12 cellular contexts compared by ENCODE assay signal in genomic region chr17:12022310-12022709, GRCh38. TPM values are rescaled to one million over a fixed set of nuclear protein-coding genes. Genes with fewer than 3 reads are reported as not detected.
DNase-seq lines count a peak whose midpoint lies in the region; ATAC-seq and TF ChIP-seq lines count a peak whose summit lies in the region.
"Had no signal": no experiment of that assay in that cellular context is flagged by ENCODE, and none has a peak within 500 bp of the region (broad histone marks: within the 10 kb centered on the region; RNA-seq: fewer than 3 reads in every experiment).

No MANE protein-coding gene starts in this region.

- H3K56ac ChIP-seq in H9 (ENCODE audit: insufficient read length, low read depth, low read length) = no peak overlapping the region

- H3K9ac ChIP-seq in H9 (ENCODE audit: extremely low read depth, insufficient read length, low read length) = no peak overlapping the region
- H3K9ac ChIP-seq in mesenchymal stem cell (ENCODE audit: low read length) = peak overlapping the region; percentile 90

- TF ChIP-seq CTCF in H9 (conservative IDR thresholded peaks at IDR 0.05) = no peak

- H4K5ac ChIP-seq in H9 (ENCODE audit: insufficient read length, low read depth, low read length) = no peak overlapping the region

- no peak overlapping the region for H3K27ac ChIP-seq in ACC112 (ENCODE audit: low read depth, low read length)
- H3K27ac ChIP-seq in H9 (ENCODE audit: insufficient read length, low read depth, low read length) = no peak overlapping the region
- H3K27ac ChIP-seq in mesenchymal stem cell (ENCODE audit: low read length, poor library complexity, severe bottlenecking) = no peak overlapping the region

- H2AFZ ChIP-seq in ACC112 (ENCODE audit: low read length, unreplicated experiment) (no peak overlapping the region), H9 (ENCODE audit: low read length) (no peak overlapping the region), mesenchymal stem cell (ENCODE audit: low read depth, low read length) (no peak overlapping the region)

- H3K79me1 ChIP-seq in H9 (ENCODE audit: insufficient read depth, low read depth, low read length, poor library complexity, severe bottlenecking) (peaks cover 8% of the 10 kb centered on the region), mesenchymal stem cell (replicated peaks; ENCODE audit: low read length, poor library complexity, severe bottlenecking) (peaks cover 4% of the 10 kb centered on the region)

- H3K18ac ChIP-seq in H9 (ENCODE audit: insufficient read length, low read depth, low read length) = no peak overlapping the region
- no peak overlapping the region for H3K18ac ChIP-seq in mesenchymal stem cell (ENCODE audit: low read depth in 1 of 2, low read length in 2 of 2)

- H2AK5ac ChIP-seq in H9 (ENCODE audit: insufficient read length, low read length) = no peak overlapping the region
- no peak overlapping the region for H2AK5ac ChIP-seq in mesenchymal stem cell (ENCODE audit: low read length, severe bottlenecking)

- H3K23ac ChIP-seq in H9 (ENCODE audit: insufficient read length, low read depth, low read length) = no peak overlapping the region
- no peak overlapping the region for H3K23ac ChIP-seq in mesenchymal stem cell (ENCODE audit: low read length in 2 of 2)

- H3K4me1 Mint-ChIP-seq in H9 = peaks cover 51 to 56% of the 10 kb centered on the region in 2 experiments
- H3K4me1 Mint-ChIP-seq in activated T-helper 2 cell treated with anti-CD3 and anti-CD28 coated beads, Interferon-gamma antibody, Interleukin-2, Interleukin-4, amounts not matched to agents 10 μg/mL and 5 μg/mL and 100 μg/mL, durations not matched to agents 14 hours and 24 hours and 36 hours (ENCODE audit: low read depth) = peaks cover 39% of the 10 kb centered on the region

- peak overlapping the region; percentile 64 to 81; a peak in 4 of 5 replicates for H3K4me3 Mint-ChIP-seq in H9
- peak overlapping the region; percentile 54 for H3K4me3 Mint-ChIP-seq in activated T-helper 2 cell treated with anti-CD3 and anti-CD28 coated beads, Interferon-gamma antibody, Interleukin-2, Interleukin-4, amounts not matched to agents 10 μg/mL and 5 μg/mL and 100 μg/mL, durations not matched to agents 14 hours and 24 hours and 36 hours (ENCODE audit: low read depth)

- H2BK5ac ChIP-seq in H9 (ENCODE audit: insufficient read length, low read length) = no peak overlapping the region
- H2BK5ac ChIP-seq in mesenchymal stem cell (ENCODE audit: low read depth, low read length, poor library complexity, severe bottlenecking) = no peak overlapping the region

- no peaks in the 10 kb centered on the region for H3K27me3 ChIP-seq in ACC112 (ENCODE audit: insufficient read depth, low read length)
- no peaks in the 10 kb centered on the region for H3K27me3 ChIP-seq in H9 (ENCODE audit: insufficient read depth, low read length)
- peaks cover 0 to 5% of the 10 kb centered on the region in 2 experiments for H3K27me3 ChIP-seq in mesenchymal stem cell (ENCODE audit: control insufficient read depth in 1 of 2, insufficient read depth in 1 of 2, low read length in 2 of 2)
- H3K27me3 ChIP-seq: esophagus squamous epithelium had no signal

- peaks cover 3% of the 10 kb centered on the region for H3K23me2 ChIP-seq in H9 (ENCODE audit: insufficient read length, low read depth, low read length, poor library complexity, severe bottlenecking)

- no peaks in the 10 kb centered on the region for H3K36me3 Mint-ChIP-seq in H9 (ENCODE audit: insufficient read depth in 1 of 3, low read depth in 3 of 3)
- H3K36me3 Mint-ChIP-seq in activated T-helper 2 cell treated with anti-CD3 and anti-CD28 coated beads, Interferon-gamma antibody, Interleukin-2, Interleukin-4, amounts not matched to agents 10 μg/mL and 5 μg/mL and 100 μg/mL, durations not matched to agents 14 hours and 24 hours and 36 hours (ENCODE audit: low read depth) = peaks cover 3% of the 10 kb centered on the region

- H3K27me3 Mint-ChIP-seq in H9 (ENCODE audit: low read depth) = peaks cover 12% of the 10 kb centered on the region
- peaks cover 14% of the 10 kb centered on the region for H3K27me3 Mint-ChIP-seq in activated T-helper 2 cell treated with anti-CD3 and anti-CD28 coated beads, Interferon-gamma antibody, Interleukin-2, Interleukin-4, amounts not matched to agents 10 μg/mL and 5 μg/mL and 100 μg/mL, durations not matched to agents 14 hours and 24 hours and 36 hours (ENCODE audit: low read depth)

- no peak overlapping the region for H3T11ph ChIP-seq in H9 (ENCODE audit: low read length)

- no peak overlapping the region for H2BK120ac ChIP-seq in H9 (ENCODE audit: low read depth, low read length, poor library complexity, severe bottlenecking)
- H2BK120ac ChIP-seq in mesenchymal stem cell (ENCODE audit: low read depth, low read length) = no peak overlapping the region

- H3K27ac Mint-ChIP-seq in H9 = no peak overlapping the region
- H3K27ac Mint-ChIP-seq in activated T-helper 2 cell treated with anti-CD3 and anti-CD28 coated beads, Interferon-gamma antibody, Interleukin-2, Interleukin-4, amounts not matched to agents 10 μg/mL and 5 μg/mL and 100 μg/mL, durations not matched to agents 14 hours and 24 hours and 36 hours = no peak overlapping the region

- H3K14ac ChIP-seq in H9 (ENCODE audit: insufficient read depth, low read length) (no peak overlapping the region), mesenchymal stem cell (ENCODE audit: low read length in 2 of 2) (no peak overlapping the region)

- H3K4me1 ChIP-seq in ACC112 (ENCODE audit: control insufficient read depth, insufficient read depth, low read length, unreplicated experiment) (peaks cover 46% of the 10 kb centered on the region), H9 (ENCODE audit: insufficient read depth, low read length) (no peaks in the 10 kb centered on the region), mesenchymal stem cell (ENCODE audit: control insufficient read depth, insufficient read depth, low read depth, low read length) (no peaks in the 10 kb centered on the region)

- no peak overlapping the region for H2BK12ac ChIP-seq in H9 (ENCODE audit: insufficient read length, low read depth, low read length)
- H2BK12ac ChIP-seq in mesenchymal stem cell (ENCODE audit: low read length in 2 of 2) = no peak overlapping the region

- no peak overlapping the region for H2BK15ac ChIP-seq in H9 (ENCODE audit: low read depth, low read length)
- H2BK15ac ChIP-seq in mesenchymal stem cell (ENCODE audit: low read depth, poor library complexity, severe bottlenecking) = no peak overlapping the region

- H2BK20ac ChIP-seq in H9 (ENCODE audit: low read depth, low read length, poor library complexity, severe bottlenecking) = no peak overlapping the region

- no CpG with 5 or more reads among the region's 2 CpGs for WGBS in H9 (ENCODE audit: extremely low coverage, insufficient read length, low lambda C conversion rate)
- WGBS in mesenchymal stem cell = 95% methylated on average over 2 of the region's 2 CpGs

- H4K8ac ChIP-seq in H9 (replicated peaks; ENCODE audit: insufficient read length, low read depth, low read length) = no peak overlapping the region
- no peak overlapping the region for H4K8ac ChIP-seq in mesenchymal stem cell (ENCODE audit: low read length)

- H3K36me3 ChIP-seq in ACC112 (ENCODE audit: insufficient read depth, low read length) (0 out of 2 replicates have a peak, but pooled peaks cover 5% of the 10 kb centered on the region), mesenchymal stem cell (ENCODE audit: control insufficient read depth in 1 of 2, insufficient read depth in 2 of 2, low read depth in 1 of 2, low read length in 2 of 2) (no peaks in the 10 kb centered on the region)
- H3K36me3 ChIP-seq: esophagus squamous epithelium had no signal

- ATAC-seq in HG02852 (IDR thresholded peaks at IDR 0.05; ENCODE audit: unreplicated experiment) (no peak), GM18517 (IDR thresholded peaks at IDR 0.05; ENCODE audit: unreplicated experiment) (no peak)
- ATAC-seq: Right ventricle myocardium inferior had no signal

- no peaks in the 10 kb centered on the region for H4K20me1 ChIP-seq in H9 (ENCODE audit: control insufficient read depth, insufficient read depth, insufficient read length)

- no peak overlapping the region for H3K4me2 ChIP-seq in H9 (ENCODE audit: insufficient read depth, insufficient read length, low read length)
- H3K4me2 ChIP-seq in mesenchymal stem cell (ENCODE audit: low read length, poor library complexity, severe bottlenecking) = peak overlapping the region; percentile 7

- no peaks in the 10 kb centered on the region for H3K9me3 Mint-ChIP-seq in H9
- H3K9me3 Mint-ChIP-seq in activated T-helper 2 cell treated with anti-CD3 and anti-CD28 coated beads, Interferon-gamma antibody, Interleukin-2, Interleukin-4, amounts not matched to agents 10 μg/mL and 5 μg/mL and 100 μg/mL, durations not matched to agents 14 hours and 24 hours and 36 hours = no peaks in the 10 kb centered on the region

- intact Hi-C loops in activated T-helper 2 cell treated with anti-CD3 and anti-CD28 coated beads, Interferon-gamma antibody, Interleukin-2, Interleukin-4, amounts not matched to agents 10 μg/mL and 5 μg/mL and 100 μg/mL, durations not matched to agents 14 hours and 24 hours and 36 hours (cut with micrococcal nuclease) = no loop called here

- peak overlapping the region; percentile 87 for H3K4me3 ChIP-seq in ACC112 (ENCODE audit: low read depth, low read length)
- H3K4me3 ChIP-seq in mesenchymal stem cell (ENCODE audit: insufficient read depth in 1 of 2, low read depth in 1 of 2, low read length in 2 of 2) = peak overlapping the region in 1 of 2 experiments; percentile 81

- H4K91ac ChIP-seq in H9 (ENCODE audit: insufficient read length, low read depth, low read length) = no peak overlapping the region
- no peak overlapping the region for H4K91ac ChIP-seq in mesenchymal stem cell (ENCODE audit: low read length)

- no peak overlapping the region for H3K4ac ChIP-seq in H9 (ENCODE audit: low read depth, low read length)
- H3K4ac ChIP-seq in mesenchymal stem cell (ENCODE audit: low read depth in 1 of 2, low read length in 2 of 2) = no peak overlapping the region

- no peak for DNase-seq in H9
- no peak for DNase-seq in activated T-helper 2 cell treated with anti-CD3 and anti-CD28 coated beads, Interferon-gamma antibody, Interleukin-2, Interleukin-4, amounts not matched to agents 10 μg/mL and 5 μg/mL and 100 μg/mL, durations not matched to agents 14 hours and 24 hours and 36 hours (ENCODE audit: low spot score)
- no peak for DNase-seq in mesenchymal stem cell
- DNase-seq in amniotic stem cell (lab: John Stamatoyannopoulos, UW) = no peak
- no peak for DNase-seq in NCI-H1417 (lab: John Stamatoyannopoulos, UW)
- DNase-seq: esophagus squamous epithelium, mesendoderm, MV-4-11 had no signal

- H3K79me2 ChIP-seq in ACC112 (ENCODE audit: control insufficient read depth, insufficient read depth, low read length, unreplicated experiment) = peaks cover 65% of the 10 kb centered on the region
- H3K79me2 ChIP-seq in H9 (ENCODE audit: insufficient read depth, low read length) = peaks cover 18% of the 10 kb centered on the region; the same call in 1 of the 2 replicates

- no peaks in the 10 kb centered on the region for H3K9me3 ChIP-seq in H9 (ENCODE audit: control insufficient read depth, low read depth, low read length)
- no peaks in the 10 kb centered on the region for H3K9me3 ChIP-seq in mesenchymal stem cell (ENCODE audit: control insufficient read depth, low read length)
- H3K9me3 ChIP-seq: esophagus squamous epithelium had no signal

RNA-seq across cellular contexts. Expression of gene MAP2K4, which starts 1.6 kb away (rescaled TPM):
- 46.1 and 47.5 TPM in 2 replicates for total RNA-seq in H9 (2021)
- total RNA-seq in activated T-helper 2 cell treated with anti-CD3 and anti-CD28 coated beads, Interferon-gamma antibody, Interleukin-2, Interleukin-4, amounts not matched to agents 10 μg/mL and 5 μg/mL and 100 μg/mL, durations not matched to agents 14 hours and 24 hours and 36 hours = 32.5 and 32.6 TPM in 2 replicates
- polyA plus RNA-seq in mesenchymal stem cell (2013, experiment 1 of 2) = 20.1 TPM
- 22.7 TPM for polyA plus RNA-seq in mesenchymal stem cell (2013, experiment 2 of 2)

RNA-seq across cellular contexts. Expression of gene ZNF18, which starts 25.0 kb away (rescaled TPM):
- 6.8 and 7.0 TPM in 2 replicates for total RNA-seq in H9 (2021)
- 6.1 and 6.8 TPM in 2 replicates for total RNA-seq in activated T-helper 2 cell treated with anti-CD3 and anti-CD28 coated beads, Interferon-gamma antibody, Interleukin-2, Interleukin-4, amounts not matched to agents 10 μg/mL and 5 μg/mL and 100 μg/mL, durations not matched to agents 14 hours and 24 hours and 36 hours
- 4.5 TPM for polyA plus RNA-seq in mesenchymal stem cell (2013, experiment 1 of 2)
- 4.8 TPM for polyA plus RNA-seq in mesenchymal stem cell (2013, experiment 2 of 2)
